26 cellular contexts compared by ENCODE assay signal in the genomic region with DNA sequence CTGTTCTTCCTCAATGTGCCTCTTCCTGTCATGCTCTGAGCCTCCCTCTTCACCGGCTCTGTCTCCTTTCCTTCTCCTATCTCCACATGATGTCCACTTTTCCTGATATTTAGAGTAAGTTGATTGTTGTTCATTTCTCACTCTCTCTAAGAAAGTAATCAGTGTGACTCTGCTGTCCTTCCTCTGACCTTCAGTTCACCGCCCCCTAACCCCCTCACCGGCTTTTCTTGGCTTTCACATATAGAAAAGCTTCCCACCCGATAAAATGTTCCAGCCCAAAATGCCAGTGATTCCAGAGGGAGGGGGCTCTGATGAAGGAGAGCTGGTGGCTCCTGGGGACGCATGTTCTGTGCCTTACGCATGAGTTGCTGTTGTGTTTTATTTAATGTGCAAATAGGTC.
"Had no signal": no experiment of that assay in that cellular context is flagged by ENCODE, and none has a peak within 500 bp of the region (broad histone marks: within the 10 kb centered on the region; RNA-seq: fewer than 3 reads in every experiment).

No MANE protein-coding gene starts in this region.

- H3K9me3 ChIP-seq: mucosa of descending colon, ovary, right atrium auricular region, right lobe of liver, stomach, testis, thyroid gland, transverse colon, upper lobe of left lung, vagina had no signal

- H3K27me3 ChIP-seq: hepatocyte, ovary, right atrium auricular region, right lobe of liver, stomach, testis, thyroid gland, transverse colon, upper lobe of left lung, vagina had no signal

- H3K79me2 ChIP-seq: hepatocyte had no signal

- H3K36me3 ChIP-seq: ovary, right atrium auricular region, right lobe of liver, thyroid gland, transverse colon, upper lobe of left lung, vagina had no signal

- H2AFZ ChIP-seq: hepatocyte had no signal

- DNase-seq: islet precursor cell; kidney glomerular epithelial cell; left cardiac atrium; midbrain; mucosa of descending colon; naive thymus-derived CD4-positive, alpha-beta T cell; ovary; right lobe of liver; stimulated activated CD4-positive, alpha-beta T cell treated with anti-CD3 and anti-CD28 coated beads, Interleukin-12 subunit alpha, Interleukin-12 subunit beta, amount 100 ng/mL, for 4 hours; stimulated activated CD4-positive, alpha-beta T cell treated with anti-CD3 and anti-CD28 coated beads, Interleukin-15, amount 100 ng/mL, for 24 hours; stimulated activated CD4-positive, alpha-beta T cell treated with anti-CD3 and anti-CD28 coated beads, Interleukin-2, amount 100 ng/mL, for 24 hours; stimulated activated CD4-positive, alpha-beta T cell treated with anti-CD3 and anti-CD28 coated beads, Interleukin-4, amount 100 ng/mL, for 1 hour; stimulated activated naive B cell treated with anti-CD40 and anti-IgM and Interleukin-4, amounts not matched to agents 10 μg/mL and 1 μg/mL and 100 μg/mL, for 72 hours; stimulated activated naive CD8-positive, alpha-beta T cell treated with anti-CD3 and anti-CD28 coated beads, Interleukin-15, Interleukin-2, amounts not matched to agents 100 U/mL and 50 U/mL, for 24 hours; stomach; testis; thyroid gland; transverse colon; upper lobe of left lung had no signal

- H3K4me2 ChIP-seq: hepatocyte, smooth muscle cell had no signal

- H3K4me1 ChIP-seq: right atrium auricular region, right lobe of liver, stomach, thyroid gland, upper lobe of left lung, vagina had no signal

- H3K27ac ChIP-seq: hepatocyte, ovary, right atrium auricular region, right lobe of liver, stomach, testis, thyroid gland, transverse colon, upper lobe of left lung, vagina had no signal

- ATAC-seq: left cardiac atrium; left lobe of liver; mucosa of descending colon; naive thymus-derived CD4-positive, alpha-beta T cell; natural killer cell treated with Interleukin-12 subunit alpha and Interleukin-12 subunit beta and Interleukin-15 and Interleukin-18, amount 100 ng/mL, for 72 hours; right lobe of liver; stimulated activated naive B cell treated with anti-CD40 and anti-IgM and Interleukin-4, amounts not matched to agents 10 μg/mL and 1 μg/mL and 100 μg/mL, for 72 hours; stimulated activated naive CD8-positive, alpha-beta T cell treated with anti-CD3 and anti-CD28 coated beads, Interleukin-15, Interleukin-2, amounts not matched to agents 100 U/mL and 50 U/mL, for 24 hours had no signal

- H3K4me3 ChIP-seq: hepatocyte, lung, mucosa of descending colon, ovary, right atrium auricular region, right lobe of liver, smooth muscle cell, stomach, testis, thyroid gland, transverse colon, upper lobe of left lung, vagina had no signal
